8 cellular contexts compared by ENCODE assay signal in the genomic region with DNA sequence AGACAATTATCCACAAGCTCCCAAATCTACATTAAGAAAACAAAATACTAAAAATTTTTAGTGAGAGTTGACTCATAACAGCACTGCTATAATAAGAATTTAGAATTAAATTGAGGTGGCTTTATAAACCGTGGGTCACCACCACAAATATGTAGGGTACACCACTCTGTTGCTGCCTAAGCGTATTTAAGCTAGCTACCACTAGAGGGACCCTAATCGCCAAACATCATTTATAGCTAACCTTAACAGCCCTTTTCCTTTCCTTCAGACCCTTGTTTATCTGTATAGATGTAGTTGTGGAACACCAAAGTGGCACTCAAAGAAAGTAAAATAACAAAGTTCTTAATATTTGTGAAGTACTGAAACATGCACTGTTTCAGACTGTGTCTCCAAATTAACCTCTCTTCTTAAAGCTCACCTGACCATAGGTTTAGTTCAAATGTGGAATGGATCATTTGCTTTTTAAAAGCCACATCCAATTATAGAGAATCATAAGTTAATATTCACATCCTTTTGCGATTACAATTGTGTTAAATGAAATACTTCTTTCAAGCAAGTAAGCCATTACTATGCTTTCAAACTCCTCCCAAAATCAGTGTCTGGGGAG.
DNase-seq lines count a peak whose midpoint lies in the region; ATAC-seq and TF ChIP-seq lines count a peak whose summit lies in the region.

No MANE protein-coding gene starts in this region.

- 9 to 14% methylated on average over 4 of the region's 4 CpGs for WGBS in tibial nerve, 2 donors

- no peak for TF ChIP-seq POLR2A in tibial nerve (IDR thresholded peaks at IDR 0.05)

- peaks cover 0 to 33% (median 0%) of the 10 kb centered on the region in 4 donors for H3K4me1 ChIP-seq in tibial nerve

- H3K36me3 ChIP-seq in brain microvascular endothelial cell (replicated peaks) (no peaks in the 10 kb centered on the region), kidney epithelial cell (ENCODE audit: control insufficient read depth, insufficient read depth, low read length) (no peaks in the 10 kb centered on the region), tibial nerve (no peaks in the 10 kb centered on the region)

- no peak for TF ChIP-seq EP300 in tibial nerve (IDR thresholded peaks at IDR 0.05)

- no peak overlapping the region for H3K27ac ChIP-seq in brain microvascular endothelial cell
- peak overlapping the region in 2 of 4 donors; percentile 36 to 60 for H3K27ac ChIP-seq in tibial nerve

- ATAC-seq in GM21360 (IDR thresholded peaks at IDR 0.05; ENCODE audit: unreplicated experiment) = peak; percentile 84
- peak; percentile 75 for ATAC-seq in HG03521 (IDR thresholded peaks at IDR 0.05; ENCODE audit: unreplicated experiment)

- DNase-seq in ELR (ENCODE audit: low read depth) (peak; percentile 75), NCI-H748 treated with DMSO at 0.1 percent for 48 hours (lab: John Stamatoyannopoulos, UW) (peak; percentile 28), brain microvascular endothelial cell (peak; percentile 53), kidney epithelial cell (ENCODE audit: low read depth) (no peak), tibial nerve (ENCODE audit: low spot score in 2 of 2) (peak in 1 of 2 donors; percentile 28)
- DNase-seq in stimulated activated CD4-positive, alpha-beta T cell treated with anti-CD3 and anti-CD28 coated beads, Interleukin-12 subunit alpha, Interleukin-12 subunit beta, amount 100 ng/mL, for 4 hours = no peak

- H3K9me3 ChIP-seq in tibial nerve = no peaks in the 10 kb centered on the region

- no peak overlapping the region for H3K4me3 ChIP-seq in brain microvascular endothelial cell (ENCODE audit: low read depth, low read length)
- H3K4me3 ChIP-seq in kidney epithelial cell (ENCODE audit: low read depth, low read length) = no peak overlapping the region
- no peak overlapping the region for H3K4me3 ChIP-seq in tibial nerve

- H3K27me3 ChIP-seq in brain microvascular endothelial cell (replicated peaks) (no peaks in the 10 kb centered on the region), kidney epithelial cell (ENCODE audit: control insufficient read depth, insufficient read depth, low read length) (no peaks in the 10 kb centered on the region), tibial nerve (no peaks in the 10 kb centered on the region)

- TF ChIP-seq CTCF in brain microvascular endothelial cell (IDR thresholded peaks at IDR 0.05; ENCODE audit: low read depth, low read length, missing control alignments) = peak; percentile 80
- peak; percentile 71 for TF ChIP-seq CTCF in kidney epithelial cell (IDR thresholded peaks at IDR 0.05; ENCODE audit: insufficient read depth, low read length, poor library complexity, severe bottlenecking)
- TF ChIP-seq CTCF in tibial nerve (IDR thresholded peaks at IDR 0.05) = peak; percentile 66 to 73 (median 72)

- in situ Hi-C loops in brain microvascular endothelial cell (cut with HindIII; ENCODE audit: low pct_ligation_motif_present, low sequenced_read_pairs) = no loop called here

Comparison
In these comparisons a context has a peak if more than half of its experiments do, and no peak if none do; other contexts are left out.
1. DNase-seq: peak in ELR (single experiment), NCI-H748 treated with DMSO at 0.1 percent for 48 hours (single experiment) and brain microvascular endothelial cell (single experiment); none in kidney epithelial cell (single experiment) and stimulated activated CD4-positive, alpha-beta T cell treated with anti-CD3 and anti-CD28 coated beads, Interleukin-12 subunit alpha, Interleukin-12 subunit beta, amount 100 ng/mL, for 4 hours (single experiment).
2. Peak in every context shown above with its lines, with median percentiles within 50 percentile points of each other: CTCF ChIP-seq.